In the genomic region with DNA sequence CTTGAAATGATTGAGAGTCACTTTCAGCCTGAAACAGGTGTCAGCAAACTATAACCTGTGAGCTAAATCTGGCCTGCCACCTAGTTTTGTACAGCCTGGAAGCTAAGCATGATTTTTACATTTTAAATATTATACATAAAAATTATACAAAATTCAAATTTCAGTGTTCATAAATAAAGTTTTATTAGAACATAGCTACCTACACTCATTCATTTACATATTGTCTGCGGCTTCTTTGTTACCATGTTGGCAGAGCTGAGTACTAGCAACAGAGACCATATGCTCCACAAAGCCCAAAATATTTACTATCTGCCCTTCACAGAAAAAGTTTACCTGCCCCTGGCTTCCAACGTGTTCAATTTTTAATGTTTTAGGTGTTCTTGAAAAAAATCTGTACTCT, we compare ENCODE assay signal across 21 cellular contexts. TPM values are rescaled to one million over a fixed set of nuclear protein-coding genes. Genes with fewer than 3 reads are reported as not detected.
DNase-seq lines count a peak whose midpoint lies in the region; ATAC-seq, FAIRE-seq and TF ChIP-seq lines count a peak whose summit lies in the region.
"Had no signal": no experiment of that assay in that cellular context is flagged by ENCODE, and none has a peak within 500 bp of the region (broad histone marks: within the 10 kb centered on the region; RNA-seq: fewer than 3 reads in every experiment).

No MANE protein-coding gene starts in this region.

- H3K79me2 ChIP-seq in GM12878 (ENCODE audit: control insufficient read depth, insufficient read depth, low read length), result no peaks in the 10 kb centered on the region

- H3K4me3 Mint-ChIP-seq in central memory CD8-positive, alpha-beta T cell, result no peak overlapping the region
- H3K4me3 Mint-ChIP-seq: B cell; CD4-positive, alpha-beta T cell; CD8-positive, alpha-beta T cell had no signal

- H3K4me1 Mint-ChIP-seq in central memory CD8-positive, alpha-beta T cell, result peaks cover 19% of the 10 kb centered on the region
- H3K4me1 Mint-ChIP-seq: B cell had no signal

- no peaks in the 10 kb centered on the region; the same call in 2 of the 3 replicates for H3K9me3 ChIP-seq in GM12878 (replicated peaks; ENCODE audit: control insufficient read depth, insufficient read depth, low read length)
- H3K9me3 ChIP-seq: A549, Caco-2 had no signal

- peaks cover 16% of the 10 kb centered on the region for H3K36me3 Mint-ChIP-seq in central memory CD8-positive, alpha-beta T cell (ENCODE audit: insufficient read depth)

- SMC1A ChIA-PET in GM12878 (lab: Charles Lee; ENCODE audit: uncharacterized antibody, unreplicated experiment), result interaction anchor here (1.0 to 2.0 kb wide), 4 partner anchors 10 to 302 kb away, joined by 3 to 11 read pairs (median 6); no protein-coding TSS in a partner anchor

- H4K20me1 ChIP-seq in GM12878 (ENCODE audit: control insufficient read depth, insufficient read depth), result no peaks in the 10 kb centered on the region
- H4K20me1 ChIP-seq: BLaER1 treated with 17β-estradiol and CSF1 and Interleukin-3, amounts not matched to agents 10 nM and 100 nM had no signal

- CTCF ChIA-PET in GM12878 (lab: Yijun Ruan, JAX), result interaction anchor here (1.0 to 1.5 kb wide), 4 partner anchors 9 to 43 kb away, joined by 3 to 6 read pairs (median 3); no protein-coding TSS in a partner anchor

- RAD21 ChIA-PET in GM12878 (lab: Charles Lee; ENCODE audit: unreplicated experiment), result interaction anchor here (1.4 kb wide), 1 partner anchor 11 kb away, joined by 3 read pairs; no protein-coding TSS in a partner anchor

- no peak overlapping the region for H3K27ac ChIP-seq in GM12878 (ENCODE audit: control insufficient read depth, insufficient read depth)
- H3K27ac ChIP-seq: 22Rv1; A549; BLaER1 treated with 17β-estradiol and CSF1 and Interleukin-3, amounts not matched to agents 10 nM and 100 nM; C4-2B had no signal

- no peak for ATAC-seq in GM12878
- no peak for ATAC-seq in central memory CD8-positive, alpha-beta T cell (replicated peaks; ENCODE audit: extremely low read depth, poor library complexity, severe bottlenecking)
- no peak for ATAC-seq in HG03159 (IDR thresholded peaks at IDR 0.05; ENCODE audit: unreplicated experiment)
- no peak for ATAC-seq in activated CD4-positive, CD25-positive, alpha-beta regulatory T cell treated with anti-CD3 and anti-CD28 coated beads, Interleukin-2, amount 50 U/mL, for 24 hours
- ATAC-seq: A549; CD8-positive, alpha-beta T cell had no signal

- H3K36me3 ChIP-seq in GM12878 (ENCODE audit: control insufficient read depth in 2 of 2, insufficient read depth in 2 of 2, low read length in 1 of 2), result peaks cover 0 to 18% of the 10 kb centered on the region in 2 experiments; a peak in 2 of 4 replicates

- no peaks in the 10 kb centered on the region for H3K9me3 Mint-ChIP-seq in central memory CD8-positive, alpha-beta T cell
- H3K9me3 Mint-ChIP-seq: CD4-positive, alpha-beta T cell; CD8-positive, alpha-beta T cell had no signal

- no peaks in the 10 kb centered on the region for H3K27me3 Mint-ChIP-seq in central memory CD8-positive, alpha-beta T cell
- H3K27me3 Mint-ChIP-seq: B cell; CD4-positive, alpha-beta T cell had no signal

- no peak for TF ChIP-seq POLR2A in GM12878 (IDR thresholded peaks at IDR 0.05; ENCODE audit: low read depth, low read length)

- H3K27ac Mint-ChIP-seq in central memory CD8-positive, alpha-beta T cell (ENCODE audit: low read depth), result peak overlapping the region; percentile 2

- no peak for DNase-seq in GM12878 (ENCODE audit: low read depth, low spot score)
- DNase-seq in central memory CD8-positive, alpha-beta T cell (ENCODE audit: low spot score in 2 of 2), result no peak
- DNase-seq: AML-193; Caco-2; Calu3; CD4-positive, alpha-beta T cell; CD8-positive, alpha-beta T cell; DMS79 treated with DMSO at 0.1 percent for 48 hours; GF-D8 had no signal

- WGBS in GM12878 (ENCODE audit: insufficient coverage, insufficient replicate concordance, low lambda C conversion rate, missing lambda C conversion rate), result 96% methylated on average over 2 of the region's 2 CpGs

- H2AFZ ChIP-seq in GM12878 (ENCODE audit: control insufficient read depth, low read depth, low read length), result no peak overlapping the region

- peaks cover 6% of the 10 kb centered on the region for H3K4me1 ChIP-seq in GM12878 (ENCODE audit: control insufficient read depth, insufficient read depth, low read length)
- H3K4me1 ChIP-seq: A549 had no signal

- no peak for TF ChIP-seq RAD21 in GM12878 (IDR thresholded peaks at IDR 0.05; ENCODE audit: insufficient read depth, low read depth, low read length)

- no peak overlapping the region for H3K9ac ChIP-seq in GM12878 (ENCODE audit: control insufficient read depth, insufficient read depth, low read length)
- H3K9ac ChIP-seq: BLaER1 treated with 17β-estradiol and CSF1 and Interleukin-3, amounts not matched to agents 10 nM and 100 nM had no signal

- no peak for FAIRE-seq in GM12878 (lab: Jason Lieb, UNC)
- FAIRE-seq: A549, D721Med, GM12892, GM18507 had no signal

- POLR2A ChIA-PET in GM12878 (lab: Charles Lee), result interaction anchor here (1.8 kb wide), 1 partner anchor 11 kb away, joined by 5 read pairs; no protein-coding TSS in a partner anchor

- intact Hi-C loops in GM12878 (cut with micrococcal nuclease; ENCODE audit: unreplicated experiment), result no loop called here

- H3K27me3 ChIP-seq in GM12878 (replicated peaks in 1 of 2; ENCODE audit: control insufficient read depth in 2 of 2, insufficient read depth in 2 of 2, low read length in 1 of 2), result no peaks in the 10 kb centered on the region
- H3K27me3 ChIP-seq: BLaER1 treated with 17β-estradiol and CSF1 and Interleukin-3, amounts not matched to agents 10 nM and 100 nM had no signal

- no peak for TF ChIP-seq CTCF in GM12878 (IDR thresholded peaks at IDR 0.05 in 2 of 3, conservative IDR thresholded peaks at IDR 0.05 in 1 of 3; ENCODE audit: control insufficient read depth in 2 of 3, extremely low read depth in 1 of 3, insufficient read depth in 1 of 3, low read depth in 3 of 3, low read length in 3 of 3)

- no peak for TF ChIP-seq EP300 in GM12878 (IDR thresholded peaks at IDR 0.05; ENCODE audit: borderline replicate concordance in 1 of 2, control insufficient read depth in 1 of 2, low read depth in 2 of 2, low read length in 2 of 2)

- H3K4me2 ChIP-seq in GM12878 (ENCODE audit: control insufficient read depth, insufficient read depth), result no peak overlapping the region
- H3K4me2 ChIP-seq: A549; BLaER1 treated with 17β-estradiol and CSF1 and Interleukin-3, amounts not matched to agents 10 nM and 100 nM had no signal

- in situ Hi-C loops in GM12878 (cut with MboI), result no loop called here

- H3K4me3 ChIP-seq in GM12878, result no peak overlapping the region
- H3K4me3 ChIP-seq: A549; BLaER1 treated with 17β-estradiol and CSF1 and Interleukin-3, amounts not matched to agents 10 nM and 100 nM had no signal

- BruUV-seq in GM12878 (replicated peaks; lab: Mats Ljungman, UMichigan), result no TSS peak

RNA-seq across cellular contexts. Expression of gene C1orf162, which starts 8.0 kb away (rescaled TPM):
- 7.2 and 7.6 TPM in 2 replicates for total RNA-seq in GM12878 (2013; cell fraction: nucleolus; rRNA removed)
- total RNA-seq in GM12878 (2014; rRNA removed) (3.0 and 3.2 TPM in 2 replicates), GM12878 (2014; rRNA removed; fragmentation: Illumina TruSeq; extraction: Trizol) (4.7 and 5.7 TPM in 2 replicates), GM12878 (2021) (3.9 and 4.0 TPM in 2 replicates)
- polyA plus RNA-seq in GM12878 (2011; ENCODE audit: low read depth), result 2.1 TPM
- polyA plus RNA-seq in GM12878 (2011; rRNA removed) (2.4 TPM in 2 replicates), GM12878 (2014; fragmentation: Illumina TruSeq; extraction: Trizol) (8.8 and 11.3 TPM in 2 replicates), GM12878 (2014; fragmentation: Nextera tagmentation; extraction: Ambion mirVana) (10 to 100 TPM in 1 of 2 experiments, 1 to 10 TPM in 1; 8.1 to 11.1 TPM), GM12878 (2014; rRNA removed) (4.5 and 4.6 TPM in 2 replicates), GM12878 (2016; fragmentation: Nextera tagmentation; extraction: Ambion mirVana) (1 to 10 TPM; 3.3 to 3.4 TPM)
- polyA plus RNA-seq in GM12878 (2011; cell fraction: cytosol; rRNA removed), result 0.90 and 1.2 TPM in 2 replicates
- polyA plus RNA-seq in GM12878 (2011; cell fraction: nucleus; rRNA removed), result 5.7 and 7.8 TPM in 2 replicates
- polyA plus RNA-seq in GM12878 (2012), result 0.81 and 1.0 TPM in 2 replicates
- 0.26 and 1.0 TPM in 2 replicates for polyA minus RNA-seq in GM12878 (2011; rRNA and poly(A)+ RNA removed)
- 0.52 TPM in 1 of 2 replicates, not detected in the other for polyA minus RNA-seq in GM12878 (2011; cell fraction: cytosol; rRNA and poly(A)+ RNA removed)
- polyA minus RNA-seq in GM12878 (2011; cell fraction: nucleus; rRNA and poly(A)+ RNA removed), result 1.1 and 1.7 TPM in 2 replicates
- total RNA-seq: A172 had no signal

RNA-seq across cellular contexts. Expression of gene ATP5PB, which starts 16.5 kb away (rescaled TPM):
- total RNA-seq in GM12878 (2013; cell fraction: nucleolus; rRNA removed), result 42.7 and 50.3 TPM in 2 replicates
- total RNA-seq in GM12878 (2014; rRNA removed) (475 and 625 TPM in 2 replicates), GM12878 (2014; rRNA removed; fragmentation: Illumina TruSeq; extraction: Trizol) (578 and 594 TPM in 2 replicates), GM12878 (2021) (380 and 389 TPM in 2 replicates)
- polyA plus RNA-seq in GM12878 (2011; ENCODE audit: low read depth), result 268 TPM
- polyA plus RNA-seq in GM12878 (2011; rRNA removed) (728 and 857 TPM in 2 replicates), GM12878 (2014; fragmentation: Illumina TruSeq; extraction: Trizol) (627 and 753 TPM in 2 replicates), GM12878 (2014; fragmentation: Nextera tagmentation; extraction: Ambion mirVana) (1,000 to 10,000 TPM; 1,250 to 1,760 TPM), GM12878 (2014; rRNA removed) (503 and 598 TPM in 2 replicates), GM12878 (2016; fragmentation: Nextera tagmentation; extraction: Ambion mirVana) (100 to 1,000 TPM; 859 to 866 TPM)
- 362 and 444 TPM in 2 replicates for polyA plus RNA-seq in GM12878 (2011; cell fraction: cytosol; rRNA removed)
- 185 and 197 TPM in 2 replicates for polyA plus RNA-seq in GM12878 (2011; cell fraction: nucleus; rRNA removed)
- polyA plus RNA-seq in GM12878 (2012), result 315 and 389 TPM in 2 replicates
- polyA minus RNA-seq in GM12878 (2011; rRNA and poly(A)+ RNA removed), result 180 and 268 TPM in 2 replicates
- 93.7 and 121 TPM in 2 replicates for polyA minus RNA-seq in GM12878 (2011; cell fraction: cytosol; rRNA and poly(A)+ RNA removed)
- 12.6 and 16.7 TPM in 2 replicates for polyA minus RNA-seq in GM12878 (2011; cell fraction: nucleus; rRNA and poly(A)+ RNA removed)

RNA-seq across cellular contexts. Expression of gene WDR77, which starts 16.7 kb away (rescaled TPM):
- 19.3 and 27.3 TPM in 2 replicates for total RNA-seq in GM12878 (2013; cell fraction: nucleolus; rRNA removed)
- total RNA-seq in GM12878 (2014; rRNA removed) (75.3 and 79.8 TPM in 2 replicates), GM12878 (2014; rRNA removed; fragmentation: Illumina TruSeq; extraction: Trizol) (38.6 and 40.2 TPM in 2 replicates), GM12878 (2021) (57.5 and 61.5 TPM in 2 replicates)
- polyA plus RNA-seq in GM12878 (2011; ENCODE audit: low read depth), result 27.3 TPM
- polyA plus RNA-seq in GM12878 (2011; rRNA removed) (60.0 and 113 TPM in 2 replicates), GM12878 (2014; fragmentation: Illumina TruSeq; extraction: Trizol) (69.9 and 72.1 TPM in 2 replicates), GM12878 (2014; fragmentation: Nextera tagmentation; extraction: Ambion mirVana) (10 to 100 TPM; 12.7 to 34.1 TPM), GM12878 (2014; rRNA removed) (56.8 and 64.3 TPM in 2 replicates), GM12878 (2016; fragmentation: Nextera tagmentation; extraction: Ambion mirVana) (100 to 1,000 TPM; 153 to 167 TPM)
- polyA plus RNA-seq in GM12878 (2011; cell fraction: cytosol; rRNA removed), result 122 and 132 TPM in 2 replicates
- 155 and 168 TPM in 2 replicates for polyA plus RNA-seq in GM12878 (2011; cell fraction: nucleus; rRNA removed)
- 22.4 and 28.9 TPM in 2 replicates for polyA plus RNA-seq in GM12878 (2012)
- 114 and 143 TPM in 2 replicates for polyA minus RNA-seq in GM12878 (2011; rRNA and poly(A)+ RNA removed)
- 22.1 and 30.8 TPM in 2 replicates for polyA minus RNA-seq in GM12878 (2011; cell fraction: cytosol; rRNA and poly(A)+ RNA removed)
- 29.0 and 38.2 TPM in 2 replicates for polyA minus RNA-seq in GM12878 (2011; cell fraction: nucleus; rRNA and poly(A)+ RNA removed)

RNA-seq across cellular contexts. Expression of gene ADORA3, which starts 37.7 kb away (rescaled TPM):
- total RNA-seq in GM12878 (2013; cell fraction: nucleolus; rRNA removed), result not detected in 2 replicates
- total RNA-seq in GM12878 (2014; rRNA removed) (0.17 and 0.27 TPM in 2 replicates), GM12878 (2014; rRNA removed; fragmentation: Illumina TruSeq; extraction: Trizol) (0.18 and 0.32 TPM in 2 replicates), GM12878 (2021) (0.18 TPM in 1 of 2 replicates, not detected in the other)
- polyA plus RNA-seq in GM12878 (2011; ENCODE audit: low read depth), result 0.16 TPM
- polyA plus RNA-seq in GM12878 (2011; rRNA removed) (0.20 and 0.88 TPM in 2 replicates), GM12878 (2014; fragmentation: Illumina TruSeq; extraction: Trizol) (0.29 TPM in 1 of 2 replicates, not detected in the other), GM12878 (2014; fragmentation: Nextera tagmentation; extraction: Ambion mirVana) (under 1 TPM in 1 of 2 experiments, not detected in 1; 0.18 TPM), GM12878 (2014; rRNA removed) (0.06 and 0.22 TPM in 2 replicates), GM12878 (2016; fragmentation: Nextera tagmentation; extraction: Ambion mirVana) (under 1 TPM in 1 of 2 experiments, not detected in 1; 0.14 TPM)
- 0.08 and 0.19 TPM in 2 replicates for polyA plus RNA-seq in GM12878 (2011; cell fraction: cytosol; rRNA removed)
- polyA plus RNA-seq in GM12878 (2011; cell fraction: nucleus; rRNA removed), result 0.21 and 0.67 TPM in 2 replicates
- polyA plus RNA-seq in GM12878 (2012), result 0.06 and 0.15 TPM in 2 replicates
- not detected in 2 replicates for polyA minus RNA-seq in GM12878 (2011; rRNA and poly(A)+ RNA removed)
- not detected in 2 replicates for polyA minus RNA-seq in GM12878 (2011; cell fraction: cytosol; rRNA and poly(A)+ RNA removed)
- polyA minus RNA-seq in GM12878 (2011; cell fraction: nucleus; rRNA and poly(A)+ RNA removed), result 0.24 and 0.29 TPM in 2 replicates
- total RNA-seq: A172; Caco-2; Calu3; CD4-positive, alpha-beta T cell; CD8-positive, alpha-beta T cell had no signal
- polyA plus RNA-seq: A549, BJ had no signal

RNA-seq across cellular contexts. Expression of gene TMIGD3, which starts 37.7 kb away (rescaled TPM):
- total RNA-seq in GM12878 (2013; cell fraction: nucleolus; rRNA removed), result 0.35 TPM in 1 of 2 replicates, not detected in the other
- 0.17 TPM in 1 of 2 replicates, not detected in the other for total RNA-seq in GM12878 (2014; rRNA removed)
- not detected in 2 replicates for total RNA-seq in GM12878 (2014; rRNA removed; fragmentation: Illumina TruSeq; extraction: Trizol)
- total RNA-seq in GM12878 (2021), result 0.13 TPM in 1 of 2 replicates, not detected in the other
- polyA plus RNA-seq in GM12878 (2011; ENCODE audit: low read depth), result not detected
- not detected in 2 replicates for polyA plus RNA-seq in GM12878 (2011; rRNA removed)
- polyA plus RNA-seq in GM12878 (2011; cell fraction: cytosol; rRNA removed), result 0.07 TPM in 1 of 2 replicates, not detected in the other
- 0.10 and 0.13 TPM in 2 replicates for polyA plus RNA-seq in GM12878 (2011; cell fraction: nucleus; rRNA removed)
- polyA plus RNA-seq in GM12878 (2012), result not detected in 2 replicates
- not detected in 2 replicates for polyA plus RNA-seq in GM12878 (2014; fragmentation: Illumina TruSeq; extraction: Trizol)
- polyA plus RNA-seq in GM12878 (2014; fragmentation: Nextera tagmentation; extraction: Ambion mirVana), result not detected
- polyA plus RNA-seq in GM12878 (2014; rRNA removed), result 0.11 TPM in 1 of 2 replicates, not detected in the other
- polyA plus RNA-seq in GM12878 (2016; fragmentation: Nextera tagmentation; extraction: Ambion mirVana), result not detected
- 0.15 TPM in 1 of 2 replicates, not detected in the other for polyA minus RNA-seq in GM12878 (2011; rRNA and poly(A)+ RNA removed)
- polyA minus RNA-seq in GM12878 (2011; cell fraction: cytosol; rRNA and poly(A)+ RNA removed), result not detected in 2 replicates
- not detected in 2 replicates for polyA minus RNA-seq in GM12878 (2011; cell fraction: nucleus; rRNA and poly(A)+ RNA removed)
- total RNA-seq: A172; B cell; Calu3; CD4-positive, alpha-beta T cell; CD8-positive, alpha-beta T cell had no signal
- polyA plus RNA-seq: A549, BJ had no signal
